ENCODE assay signal across 8 cellular contexts in the genomic region with DNA sequence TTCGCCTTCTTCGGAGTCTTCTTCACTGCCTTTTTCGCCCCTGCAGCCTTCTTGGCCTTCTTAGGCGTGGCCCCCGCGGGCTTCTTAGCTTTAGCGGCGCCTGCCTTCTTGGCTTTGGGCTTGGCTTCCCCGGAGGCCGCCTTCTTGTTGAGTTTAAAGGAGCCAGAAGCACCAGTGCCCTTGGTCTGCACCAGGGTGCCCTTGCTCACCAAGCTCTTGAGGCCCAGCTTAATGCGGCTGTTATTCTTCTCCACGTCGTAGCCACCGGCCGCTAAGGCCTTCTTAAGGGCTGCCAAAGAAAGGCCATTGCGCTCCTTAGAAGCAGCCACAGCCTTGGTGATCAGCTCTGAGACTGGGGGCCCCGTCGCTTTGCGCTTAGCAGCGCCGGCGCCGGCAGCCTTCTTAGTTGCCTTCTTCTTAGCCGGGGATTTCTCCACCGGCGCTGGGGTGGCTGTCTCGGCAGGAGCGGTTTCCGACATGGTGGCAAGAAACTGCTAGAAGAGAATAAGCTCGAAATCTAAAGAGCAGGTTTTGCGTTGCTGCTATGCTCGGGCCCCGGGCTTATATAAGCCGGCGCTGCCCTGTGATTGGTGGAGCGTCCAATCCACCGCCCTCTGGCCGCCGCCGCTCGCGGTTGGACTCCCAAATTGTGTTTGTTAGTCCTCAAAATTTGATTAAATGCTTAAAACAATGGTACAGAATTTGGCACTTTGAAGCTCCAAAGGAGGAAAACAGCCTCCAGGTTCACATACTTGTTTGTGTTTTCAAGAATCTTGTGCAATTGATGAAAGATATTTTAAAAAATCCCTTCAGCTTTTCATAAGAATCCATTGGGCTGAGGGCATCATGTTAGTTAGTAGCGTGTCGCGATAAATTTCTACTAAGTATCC. TPM values are rescaled to one million over a fixed set of nuclear protein-coding genes. Genes with fewer than 3 reads are reported as not detected.
A peak's percentile ranks its signal among the peaks of the same experiment; 100 is the strongest.
DNase-seq lines count a peak whose midpoint lies in the region; ATAC-seq and TF ChIP-seq lines count a peak whose summit lies in the region.

No MANE protein-coding gene starts in this region.

- CTCF ChIA-PET in activated CD8-positive, alpha-beta T cell treated with anti-CD3 and anti-CD28 coated beads, Interleukin-2, amount 10 ng/mL, durations not matched to agents 7 days and 5 days (lab: Charles Lee), result interaction anchor here (1.2 to 8.6 kb wide), 6 partner anchors 22 to 58 kb away, joined by 3 to 109 read pairs (median 16); a partner anchor contains a TSS

- H3K27me3 Mint-ChIP-seq in activated CD8-positive, alpha-beta T cell treated with anti-CD3 and anti-CD28 coated beads, Interleukin-2, amount 10 ng/mL, durations not matched to agents 7 days and 5 days (ENCODE audit: low read depth), result no peaks in the 10 kb centered on the region
- H3K27me3 Mint-ChIP-seq in endothelial cell (ENCODE audit: unreplicated experiment), result peaks cover 22% of the 10 kb centered on the region

- H3K4me1 Mint-ChIP-seq in activated CD8-positive, alpha-beta T cell treated with anti-CD3 and anti-CD28 coated beads, Interleukin-2, amount 10 ng/mL, durations not matched to agents 7 days and 5 days (ENCODE audit: low read depth), result peaks cover 68% of the 10 kb centered on the region
- H3K4me1 Mint-ChIP-seq in endothelial cell (ENCODE audit: unreplicated experiment), result peaks cover 29% of the 10 kb centered on the region

- no peak for TF ChIP-seq CTCF in endothelial cell (IDR thresholded peaks at IDR 0.05; ENCODE audit: unreplicated experiment)

- H3K36me3 Mint-ChIP-seq in activated CD8-positive, alpha-beta T cell treated with anti-CD3 and anti-CD28 coated beads, Interleukin-2, amount 10 ng/mL, durations not matched to agents 7 days and 5 days (ENCODE audit: low read depth), result peaks cover 32% of the 10 kb centered on the region
- H3K36me3 Mint-ChIP-seq in endothelial cell (ENCODE audit: low read depth, unreplicated experiment), result peaks cover 6% of the 10 kb centered on the region

- in situ Hi-C loops in G401 (cut with HindIII; ENCODE audit: low sequenced_read_pairs), result no loop called here

- H3K4me3 Mint-ChIP-seq in activated CD8-positive, alpha-beta T cell treated with anti-CD3 and anti-CD28 coated beads, Interleukin-2, amount 10 ng/mL, durations not matched to agents 7 days and 5 days, result peak overlapping the region; percentile 87
- H3K4me3 Mint-ChIP-seq in endothelial cell (ENCODE audit: unreplicated experiment), result peak overlapping the region; percentile 94

- peak overlapping the region; percentile 99 for H3K27ac Mint-ChIP-seq in activated CD8-positive, alpha-beta T cell treated with anti-CD3 and anti-CD28 coated beads, Interleukin-2, amount 10 ng/mL, durations not matched to agents 7 days and 5 days
- peak overlapping the region; percentile 75 for H3K27ac Mint-ChIP-seq in endothelial cell (ENCODE audit: unreplicated experiment)

- ATAC-seq in HG03045 (IDR thresholded peaks at IDR 0.05; ENCODE audit: unreplicated experiment) (peak; percentile 21), HG03039 (IDR thresholded peaks at IDR 0.05; ENCODE audit: unreplicated experiment) (no peak)
- peak; percentile 40 for ATAC-seq in activated CD8-positive, alpha-beta T cell treated with anti-CD3 and anti-CD28 coated beads, Interleukin-2, amount 10 ng/mL, durations not matched to agents 7 days and 5 days
- peak; percentile 62 for ATAC-seq in stimulated activated naive CD8-positive, alpha-beta T cell treated with anti-CD3 and anti-CD28 coated beads, Interleukin-15, Interleukin-2, amounts not matched to agents 100 U/mL and 50 U/mL, for 24 hours

- DNase-seq in G401 (ENCODE audit: low spot score), result peak; percentile 74
- DNase-seq in NCI-H69 (lab: John Stamatoyannopoulos, UW), result peak; percentile 86
- DNase-seq in activated CD8-positive, alpha-beta T cell treated with anti-CD3 and anti-CD28 coated beads, Interleukin-2, amount 10 ng/mL, durations not matched to agents 7 days and 5 days, result peak; percentile 93
- peak; percentile 66 for DNase-seq in endothelial cell (ENCODE audit: low spot score)
- DNase-seq in mucosa of gallbladder (ENCODE audit: low spot score), result peak; percentile 84
- peak; percentile 86 for DNase-seq in stimulated activated naive CD8-positive, alpha-beta T cell treated with anti-CD3 and anti-CD28 coated beads, Interleukin-15, Interleukin-2, amounts not matched to agents 100 U/mL and 50 U/mL, for 24 hours

- H3K9me3 Mint-ChIP-seq in activated CD8-positive, alpha-beta T cell treated with anti-CD3 and anti-CD28 coated beads, Interleukin-2, amount 10 ng/mL, durations not matched to agents 7 days and 5 days (ENCODE audit: insufficient read depth), result no peaks in the 10 kb centered on the region
- no peaks in the 10 kb centered on the region for H3K9me3 Mint-ChIP-seq in endothelial cell (ENCODE audit: unreplicated experiment)

- POLR2A ChIA-PET in activated CD8-positive, alpha-beta T cell treated with anti-CD3 and anti-CD28 coated beads, Interleukin-2, amount 10 ng/mL, durations not matched to agents 7 days and 5 days (lab: Charles Lee), result interaction anchor here (0.6 to 18.5 kb wide), 43 partner anchors 8 to 1840 kb away, joined by 3 to 2805 read pairs (median 12); partner anchors contain the start of gene ZNF184

RNA-seq across cellular contexts. Expression of gene OR2B2, which starts 44.9 kb away (rescaled TPM):
- total RNA-seq in G401 (2014; rRNA removed; shearing (Covaris generic)), result not detected in 2 replicates
- not detected for total RNA-seq in activated CD8-positive, alpha-beta T cell treated with anti-CD3 and anti-CD28 coated beads, Interleukin-2, amount 10 ng/mL, durations not matched to agents 7 days and 5 days
- total RNA-seq in endothelial cell (ENCODE audit: unreplicated experiment) (not detected), mucosa of gallbladder (not detected)
